Comparison of ENCODE assay signal across 14 cellular contexts in genomic region chr17:80633197-80633596, GRCh38.
"Had no signal": no experiment of that assay in that cellular context is flagged by ENCODE, and none has a peak within 500 bp of the region (broad histone marks: within the 10 kb centered on the region; RNA-seq: fewer than 3 reads in every experiment).

No MANE protein-coding gene starts in this region.

- H3K4me3 Mint-ChIP-seq: activated CD4-positive, alpha-beta memory T cell treated with anti-CD3 and anti-CD28 coated beads for 36 hours; central memory CD8-positive, alpha-beta T cell; neural crest cell; stimulated activated effector memory CD8-positive, alpha-beta T cell treated with anti-CD3 and anti-CD28 coated beads, Interleukin-12 subunit alpha, Interleukin-12 subunit beta, amount 100 ng/mL, for 72 hours had no signal

- H3K27ac ChIP-seq: adrenal gland, epithelial cell of prostate, gastrocnemius medialis, heart right ventricle, parathyroid adenoma, transverse colon had no signal

- H3K27me3 ChIP-seq: adrenal gland, gastrocnemius medialis, heart right ventricle, transverse colon had no signal

- H3K9ac ChIP-seq: parathyroid adenoma had no signal

- H2AFZ ChIP-seq: parathyroid adenoma had no signal

- H3K36me3 ChIP-seq: adrenal gland, gastrocnemius medialis, transverse colon had no signal

- H3K9me3 ChIP-seq: adrenal gland, gastrocnemius medialis, heart right ventricle, transverse colon had no signal

- H3K9me3 Mint-ChIP-seq: activated CD4-positive, alpha-beta memory T cell treated with anti-CD3 and anti-CD28 coated beads for 36 hours; central memory CD8-positive, alpha-beta T cell; stimulated activated effector memory CD8-positive, alpha-beta T cell treated with anti-CD3 and anti-CD28 coated beads, Interleukin-12 subunit alpha, Interleukin-12 subunit beta, amount 100 ng/mL, for 72 hours had no signal

- H3K27me3 Mint-ChIP-seq: activated CD4-positive, alpha-beta memory T cell treated with anti-CD3 and anti-CD28 coated beads for 36 hours; central memory CD8-positive, alpha-beta T cell had no signal

- DNase-seq: activated CD4-positive, alpha-beta memory T cell treated with anti-CD3 and anti-CD28 coated beads for 36 hours; activated naive CD4-positive, alpha-beta T cell treated with Interleukin-2 at 50 U/mL for 16 hours; effector memory CD4-positive, alpha-beta T cell; gastrocnemius medialis; heart right ventricle; mesendoderm; transverse colon had no signal

- H3K27ac Mint-ChIP-seq: activated CD4-positive, alpha-beta memory T cell treated with anti-CD3 and anti-CD28 coated beads for 36 hours; stimulated activated effector memory CD8-positive, alpha-beta T cell treated with anti-CD3 and anti-CD28 coated beads, Interleukin-12 subunit alpha, Interleukin-12 subunit beta, amount 100 ng/mL, for 72 hours had no signal

- H3K36me3 Mint-ChIP-seq: activated CD4-positive, alpha-beta memory T cell treated with anti-CD3 and anti-CD28 coated beads for 36 hours had no signal

- H3K4me3 ChIP-seq: adrenal gland, gastrocnemius medialis, heart right ventricle, smooth muscle cell, transverse colon had no signal

- H3K4me1 ChIP-seq: adrenal gland, parathyroid adenoma had no signal

- ATAC-seq: stimulated activated effector memory CD8-positive, alpha-beta T cell treated with anti-CD3 and anti-CD28 coated beads, Interleukin-12 subunit alpha, Interleukin-12 subunit beta, amount 100 ng/mL, for 72 hours had no signal
